Comparison of ENCODE assay signal across 17 cellular contexts in the genomic region with DNA sequence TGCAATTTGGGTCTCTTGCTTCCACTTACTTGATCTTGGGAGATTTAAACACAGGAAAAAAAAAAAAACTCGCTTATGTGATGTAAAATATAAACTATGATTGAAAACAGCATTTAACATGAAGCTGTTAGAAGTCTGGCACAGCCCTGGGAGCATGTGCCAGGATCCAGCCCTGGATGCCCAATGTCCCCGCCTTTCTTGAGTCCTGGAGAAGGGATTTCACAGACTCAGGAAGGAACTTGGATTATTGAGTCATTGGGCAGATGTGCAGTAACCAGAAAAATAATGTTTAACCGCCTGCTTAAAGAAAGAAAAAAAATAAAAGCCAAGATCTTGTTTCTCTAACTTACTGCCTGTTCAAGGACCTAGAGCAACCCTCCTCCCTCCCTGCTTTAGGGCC. TPM values are rescaled to one million over a fixed set of nuclear protein-coding genes. Genes with fewer than 3 reads are reported as not detected.
DNase-seq lines count a peak whose midpoint lies in the region; TF ChIP-seq lines count a peak whose summit lies in the region.
"Had no signal": no experiment of that assay in that cellular context is flagged by ENCODE, and none has a peak within 500 bp of the region (broad histone marks: within the 10 kb centered on the region; RNA-seq: fewer than 3 reads in every experiment).

No MANE protein-coding gene starts in this region.

- TF ChIP-seq CTCF in AG04450 (IDR thresholded peaks at IDR 0.05; ENCODE audit: low read depth, low read length) (no peak), HFFc6 (IDR thresholded peaks at IDR 0.05) (no peak), chondrocyte (IDR thresholded peaks at IDR 0.05) (no peak)

- no peaks in the 10 kb centered on the region for H3K27me3 ChIP-seq in AG04450 (ENCODE audit: control insufficient read depth, insufficient read depth, low read length)

- no peaks in the 10 kb centered on the region for H3K9me3 Mint-ChIP-seq in HFFc6
- no peaks in the 10 kb centered on the region for H3K9me3 Mint-ChIP-seq in chondrocyte (ENCODE audit: low read depth)
- H3K9me3 Mint-ChIP-seq: activated naive CD4-positive, alpha-beta T cell treated with anti-CD3 and anti-CD28 coated beads, Interleukin-2, amount 50 U/mL, for 72 hours had no signal

- H3K4me1 Mint-ChIP-seq in HFFc6 (ENCODE audit: low read depth) (peaks cover 33% of the 10 kb centered on the region), chondrocyte (ENCODE audit: low read depth) (peaks cover 39% of the 10 kb centered on the region)

- H3K27ac Mint-ChIP-seq in HFFc6 (peak overlapping the region; percentile 81), chondrocyte (ENCODE audit: unreplicated experiment) (peak overlapping the region; percentile 81)
- H3K27ac Mint-ChIP-seq: activated naive CD4-positive, alpha-beta T cell treated with anti-CD3 and anti-CD28 coated beads, Interleukin-2, amount 50 U/mL, for 72 hours had no signal

- POLR2A ChIA-PET in AG04450 (lab: Yijun Ruan, JAX) = interaction anchor here (1.7 kb wide), 1 partner anchor 35 kb away, joined by 6 read pairs; no protein-coding TSS in a partner anchor

- no peak overlapping the region for H3K4me3 ChIP-seq in AG04450 (ENCODE audit: low read depth, low read length)
- H3K4me3 ChIP-seq: SK-N-MC, transverse colon had no signal

- peak; percentile 24 for DNase-seq in AG04450 (ENCODE audit: low read depth, low spot score)
- DNase-seq in HFFc6 = peak; percentile 47
- no peak for DNase-seq in chondrocyte (ENCODE audit: low spot score)
- DNase-seq in kidney tubule cell (ENCODE audit: low spot score) = peak; percentile 68
- no peak for DNase-seq in C1 segment of cervical spinal cord (lab: John Stamatoyannopoulos, UW)
- DNase-seq in amygdala (lab: John Stamatoyannopoulos, UW) = no peak
- DNase-seq in stimulated activated naive CD4-positive, alpha-beta T cell (lab: John Stamatoyannopoulos, UW) = no peak
- no peak for DNase-seq in LoVo (ENCODE audit: low spot score)
- DNase-seq: activated T-cell treated with anti-CD3 and anti-CD28 coated beads, Interleukin-2, amount 50 U/mL, for 1 hour; Caco-2; midbrain; NCI-H146; transverse colon had no signal

- peaks cover 17% of the 10 kb centered on the region for H3K27me3 Mint-ChIP-seq in HFFc6 (ENCODE audit: insufficient read depth)
- no peaks in the 10 kb centered on the region for H3K27me3 Mint-ChIP-seq in chondrocyte (ENCODE audit: low read depth)

- H3K9me3 ChIP-seq in AG04450 (ENCODE audit: control insufficient read depth, insufficient read depth, low read length) = no peaks in the 10 kb centered on the region
- H3K9me3 ChIP-seq: Caco-2, transverse colon had no signal

- H3K4me3 Mint-ChIP-seq in HFFc6 (peak overlapping the region; percentile 5; the same call in 1 of the 2 replicates), chondrocyte (ENCODE audit: unreplicated experiment) (no peak overlapping the region)

- H3K27ac ChIP-seq in AG04450 (ENCODE audit: low read depth, low read length) = peak overlapping the region; percentile 92
- H3K27ac ChIP-seq: KMS-11, SK-N-MC had no signal

- CTCF ChIA-PET in AG04450 (lab: Charles Lee) = no interaction called here

- H3K36me3 Mint-ChIP-seq in HFFc6 (ENCODE audit: low read depth) = peaks cover under 1% of the 10 kb centered on the region; the same call in 1 of the 2 replicates
- H3K36me3 Mint-ChIP-seq in chondrocyte (ENCODE audit: low read depth) = no peaks in the 10 kb centered on the region

RNA-seq across cellular contexts. Expression of gene JCAD, which starts 3.7 kb away (rescaled TPM):
- 38.3 and 41.2 TPM in 2 replicates for polyA plus RNA-seq in AG04450 (2011; rRNA removed)
- polyA minus RNA-seq in AG04450 (2011; rRNA and poly(A)+ RNA removed) = 74.2 and 76.4 TPM in 2 replicates
- total RNA-seq in HFFc6 (2021; fragmentation: NEBNext Ultra II Directional; extraction: Animal tissue kit (Norgen Biotek cat#: 25700)) = 10 to 100 TPM; 27.7 to 54.4 (median 46.6) TPM
- total RNA-seq in chondrocyte = 18.3 to 23.9 TPM (median 19.4 TPM) in 3 replicates
- total RNA-seq: OCI-LY7 had no signal

Comparison
In these comparisons a context has a peak if more than half of its experiments do, and no peak if none do; other contexts are left out.
1. DNase-seq: peak in AG04450 (single experiment), HFFc6 (single experiment) and kidney tubule cell (single experiment); none in chondrocyte (single experiment), C1 segment of cervical spinal cord (0 of 14), amygdala (0 of 56), stimulated activated naive CD4-positive, alpha-beta T cell (0 of 6) and LoVo (single experiment).